Comparison of ENCODE assay signal across 23 cellular contexts in the genomic region with DNA sequence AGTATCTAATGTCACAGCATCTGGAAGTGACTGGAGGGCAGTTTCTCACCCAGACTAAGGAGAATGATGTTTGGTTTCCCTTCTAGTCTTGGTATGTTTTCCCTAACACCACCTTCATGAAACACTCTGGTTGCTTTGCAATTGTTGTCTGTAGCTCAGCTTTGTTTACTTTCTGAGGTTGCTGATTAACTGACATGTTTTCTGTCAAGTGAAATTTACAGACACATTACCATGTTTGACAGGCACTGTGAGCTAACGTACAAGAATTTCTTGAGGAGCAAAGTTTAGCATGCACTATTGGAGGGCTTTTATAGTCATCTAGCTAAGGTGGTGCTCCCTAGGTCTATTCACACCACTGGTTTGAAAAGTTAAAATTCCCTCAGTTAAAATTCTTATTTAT.
DNase-seq lines count a peak whose midpoint lies in the region; ATAC-seq, FAIRE-seq and TF ChIP-seq lines count a peak whose summit lies in the region.
"Had no signal": no experiment of that assay in that cellular context is flagged by ENCODE, and none has a peak within 500 bp of the region (broad histone marks: within the 10 kb centered on the region; RNA-seq: fewer than 3 reads in every experiment).

No MANE protein-coding gene starts in this region.

- no CpG with 5 or more reads among the region's 1 CpG for WGBS in IMR-90 (ENCODE audit: extremely low coverage in 2 of 2, insufficient read length in 1 of 2), 2 experiments

- H3K4ac ChIP-seq in IMR-90 (ENCODE audit: low read depth, low read length), result no peak overlapping the region

- H2BK5ac ChIP-seq in IMR-90 (ENCODE audit: low read depth, low read length, poor library complexity, severe bottlenecking), result no peak overlapping the region

- POLR2A ChIA-PET in IMR-90 (lab: Charles Lee; ENCODE audit: unreplicated experiment), result no interaction called here

- H2AK9ac ChIP-seq in IMR-90 (replicated peaks; ENCODE audit: low read depth, low read length, poor library complexity), result no peak overlapping the region

- H2BK120ac ChIP-seq in IMR-90 (ENCODE audit: low read depth, low read length), result no peak overlapping the region

- no peak overlapping the region for H3K27ac ChIP-seq in IMR-90 (ENCODE audit: insufficient read depth, low read length)
- H3K27ac ChIP-seq: C4-2B, GM23248 had no signal

- H3K18ac ChIP-seq in IMR-90 (ENCODE audit: low read depth, low read length), result no peak overlapping the region

- TF ChIP-seq POLR2A in IMR-90 (IDR thresholded peaks at IDR 0.05; ENCODE audit: low read depth, low read length), result no peak

- intact Hi-C loops in IMR-90 (cut with micrococcal nuclease), result no loop called here

- peak overlapping the region; percentile 19; the same call in 1 of the 2 replicates for H3K14ac ChIP-seq in IMR-90 (replicated peaks; ENCODE audit: low read depth, low read length)

- no peak overlapping the region for H4K8ac ChIP-seq in IMR-90 (ENCODE audit: low read depth in 2 of 2, low read length in 2 of 2)

- H3K4me1 ChIP-seq in IMR-90 (ENCODE audit: control insufficient read depth, insufficient read depth, low read length), result no peaks in the 10 kb centered on the region

- in situ Hi-C loops in IMR-90 (cut with MboI; ENCODE audit: low sequenced_read_pairs), result no loop called here

- no peak overlapping the region for H2AFZ ChIP-seq in IMR-90 (replicated peaks; ENCODE audit: low read length, poor library complexity)
- H2AFZ ChIP-seq: GM23248 had no signal

- no peak overlapping the region for H3K9ac ChIP-seq in IMR-90 (ENCODE audit: low read depth, low read length)
- H3K9ac ChIP-seq: GM23248 had no signal

- no peak overlapping the region; the same call in 1 of the 2 replicates for H4K91ac ChIP-seq in IMR-90 (ENCODE audit: insufficient read depth, low read depth, low read length)

- ATAC-seq in IMR-90 (ENCODE audit: low read depth) (no peak), left lobe of liver (peak; percentile 78), GM18907 (IDR thresholded peaks at IDR 0.05; ENCODE audit: unreplicated experiment) (no peak), HG02610 (IDR thresholded peaks at IDR 0.05; ENCODE audit: unreplicated experiment) (no peak)
- ATAC-seq: GM12878, HCT116, SK-N-SH treated with all-trans-retinoic acid at 6 μM for 48 hours had no signal

- H3K4me3 ChIP-seq in IMR-90 (ENCODE audit: insufficient read depth, low read depth, low read length), result no peak overlapping the region
- H3K4me3 ChIP-seq: GM12878, GM23248 had no signal

- no peaks in the 10 kb centered on the region for H3K27me3 ChIP-seq in IMR-90 (ENCODE audit: control insufficient read depth, insufficient read depth, low read length)

- no peak overlapping the region for H2BK15ac ChIP-seq in IMR-90 (ENCODE audit: low read depth, low read length)

- dilution Hi-C loops in IMR-90 (cut with HindIII; ENCODE audit: low sequenced_read_pairs, unreplicated experiment), result no loop called here

- no peak for TF ChIP-seq RAD21 in IMR-90 (IDR thresholded peaks at IDR 0.05; ENCODE audit: low read length)

- H2AK5ac ChIP-seq in IMR-90 (ENCODE audit: low read depth, low read length), result no peak overlapping the region

- CTCF ChIA-PET in IMR-90 (lab: Yijun Ruan, JAX), result no interaction called here

- H3K4me2 ChIP-seq in IMR-90 (ENCODE audit: low read depth, low read length), result no peak overlapping the region

- DNase-seq in IMR-90 (no peak), astrocyte of the hippocampus (ENCODE audit: low read depth, low spot score) (peak; percentile 40), left lobe of liver (ENCODE audit: low spot score) (no peak), urothelium cell line (ENCODE audit: low spot score) (no peak), LoVo (ENCODE audit: low spot score) (no peak)
- DNase-seq: AML-193, COR-L47, DMS 273 treated with DMSO at 0.1 percent for 48 hours, GM23248, KG1, NCI-H1417, NCI-H1930, NCI-H345, NCI-H524 treated with DMSO at 0.1 percent for 48 hours, RPMI8226, SHP77 treated with DMSO at 0.1 percent for 48 hours had no signal

- peaks cover 11% of the 10 kb centered on the region for H3K9me3 ChIP-seq in IMR-90 (ENCODE audit: control insufficient read depth, insufficient read depth, low read length)

- no peaks in the 10 kb centered on the region for H3K36me3 ChIP-seq in IMR-90 (ENCODE audit: control insufficient read depth, insufficient read depth, low read length)

- FAIRE-seq in urothelium cell line (lab: Jason Lieb, UNC), result peak; percentile 44
- FAIRE-seq: GM12878, GM19239 had no signal

- no peak for TF ChIP-seq CTCF in IMR-90 (conservative IDR thresholded peaks at IDR 0.05; ENCODE audit: low read depth, low read length)

- no peaks in the 10 kb centered on the region for H4K20me1 ChIP-seq in IMR-90 (ENCODE audit: insufficient read depth, low read length)

- no peak overlapping the region for H3K56ac ChIP-seq in IMR-90 (ENCODE audit: extremely low read depth, insufficient read depth, low read length)

- no peak overlapping the region for H2BK20ac ChIP-seq in IMR-90 (ENCODE audit: low read depth, low read length)

- no peaks in the 10 kb centered on the region for H3K9me1 ChIP-seq in IMR-90 (ENCODE audit: insufficient read depth, low read length)

- no peak overlapping the region for H4K5ac ChIP-seq in IMR-90 (ENCODE audit: low read depth, low read length)

- H3K23ac ChIP-seq in IMR-90 (ENCODE audit: low read depth, low read length), result no peak overlapping the region; the same call in 1 of the 2 replicates

- H3K79me1 ChIP-seq in IMR-90 (ENCODE audit: low read depth in 1 of 2, low read length in 2 of 2), result no peaks in the 10 kb centered on the region

- BruUV-seq in IMR-90 (replicated peaks; lab: Mats Ljungman, UMichigan), result no TSS peak

TF ChIP-seq in IMR-90, 13 proteins besides CTCF, POLR2A, EP300 and RAD21:
- TF ChIP-seq MAFK (IDR thresholded peaks at IDR 0.05; ENCODE audit: low read depth, low read length) (no peak), CHD1 (IDR thresholded peaks at IDR 0.05; ENCODE audit: low read depth, low read length) (no peak), BHLHE40 (IDR thresholded peaks at IDR 0.05; ENCODE audit: low read depth, low read length) (no peak), MXI1 (IDR thresholded peaks at IDR 0.05; ENCODE audit: borderline replicate concordance, low read depth, low read length) (no peak), NFE2L2 (IDR thresholded peaks at IDR 0.05; ENCODE audit: low read depth, low read length) (no peak), CEBPB (IDR thresholded peaks at IDR 0.05; ENCODE audit: low read depth, low read length) (no peak), MAZ (IDR thresholded peaks at IDR 0.05; ENCODE audit: borderline replicate concordance, low read depth, low read length) (no peak), RCOR1 (IDR thresholded peaks at IDR 0.05; ENCODE audit: insufficient replicate concordance, low read length) (no peak), RFX5 (IDR thresholded peaks at IDR 0.05; ENCODE audit: low read depth, low read length) (no peak), FOS (IDR thresholded peaks at IDR 0.05; ENCODE audit: low read depth, low read length) (no peak), SMC3 (IDR thresholded peaks at IDR 0.05; ENCODE audit: low read depth, low read length) (no peak)
- TF ChIP-seq, protein P1, sequence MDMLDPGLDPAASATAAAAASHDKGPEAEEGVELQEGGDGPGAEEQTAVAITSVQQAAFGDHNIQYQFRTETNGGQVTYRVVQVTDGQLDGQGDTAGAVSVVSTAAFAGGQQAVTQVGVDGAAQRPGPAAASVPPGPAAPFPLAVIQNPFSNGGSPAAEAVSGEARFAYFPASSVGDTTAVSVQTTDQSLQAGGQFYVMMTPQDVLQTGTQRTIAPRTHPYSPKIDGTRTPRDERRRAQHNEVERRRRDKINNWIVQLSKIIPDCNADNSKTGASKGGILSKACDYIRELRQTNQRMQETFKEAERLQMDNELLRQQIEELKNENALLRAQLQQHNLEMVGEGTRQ (IDR thresholded peaks at IDR 0.05; ENCODE audit: low read depth, low read length), result no peak
- TF ChIP-seq, protein P2, sequence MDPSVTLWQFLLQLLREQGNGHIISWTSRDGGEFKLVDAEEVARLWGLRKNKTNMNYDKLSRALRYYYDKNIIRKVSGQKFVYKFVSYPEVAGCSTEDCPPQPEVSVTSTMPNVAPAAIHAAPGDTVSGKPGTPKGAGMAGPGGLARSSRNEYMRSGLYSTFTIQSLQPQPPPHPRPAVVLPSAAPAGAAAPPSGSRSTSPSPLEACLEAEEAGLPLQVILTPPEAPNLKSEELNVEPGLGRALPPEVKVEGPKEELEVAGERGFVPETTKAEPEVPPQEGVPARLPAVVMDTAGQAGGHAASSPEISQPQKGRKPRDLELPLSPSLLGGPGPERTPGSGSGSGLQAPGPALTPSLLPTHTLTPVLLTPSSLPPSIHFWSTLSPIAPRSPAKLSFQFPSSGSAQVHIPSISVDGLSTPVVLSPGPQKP (IDR thresholded peaks at IDR 0.05; ENCODE audit: borderline replicate concordance, low read depth, low read length), result no peak
TF ChIP-seq in IMR-90: peak in this region for 0.
